23 cellular contexts compared by ENCODE assay signal in genomic region chr11:2674681-2675131, GRCh38. TPM values are rescaled to one million over a fixed set of nuclear protein-coding genes. Genes with fewer than 3 reads are reported as not detected.
DNase-seq lines count a peak whose midpoint lies in the region; ATAC-seq, FAIRE-seq and TF ChIP-seq lines count a peak whose summit lies in the region.
"Had no signal": no experiment of that assay in that cellular context is flagged by ENCODE, and none has a peak within 500 bp of the region (broad histone marks: within the 10 kb centered on the region; RNA-seq: fewer than 3 reads in every experiment).

No MANE protein-coding gene starts in this region.

- H3K9me3 ChIP-seq in kidney (ENCODE audit: control insufficient read depth in 1 of 2, low read length in 2 of 2) = no peaks in the 10 kb centered on the region
- H3K9me3 ChIP-seq: esophagus squamous epithelium, heart right ventricle, upper lobe of right lung had no signal

- H3K9me3 Mint-ChIP-seq in type B pancreatic cell = no peaks in the 10 kb centered on the region
- H3K9me3 Mint-ChIP-seq: CD4-positive, alpha-beta memory T cell had no signal

- peaks cover 0 to 11% of the 10 kb centered on the region in 2 donors for H3K4me1 ChIP-seq in kidney (ENCODE audit: control insufficient read depth in 1 of 2, insufficient read depth in 1 of 2, low read depth in 1 of 2, low read length in 2 of 2)

- peaks cover 27% of the 10 kb centered on the region for H3K36me3 Mint-ChIP-seq in type B pancreatic cell

- peak overlapping the region; percentile 77 for H3K27ac Mint-ChIP-seq in type B pancreatic cell
- H3K27ac Mint-ChIP-seq: activated CD8-positive, alpha-beta T cell treated with anti-CD3 and anti-CD28 coated beads, Interleukin-2, amount 10 ng/mL, durations not matched to agents 7 days and 5 days; CD4-positive, alpha-beta memory T cell had no signal

- no peak overlapping the region for H3K4me3 ChIP-seq in kidney (ENCODE audit: low read length in 2 of 2)
- H3K4me3 ChIP-seq: esophagus squamous epithelium, heart right ventricle, PC-9, upper lobe of right lung had no signal

- H3K36me3 ChIP-seq in kidney (ENCODE audit: control insufficient read depth in 1 of 2, insufficient read depth in 2 of 2, low read length in 2 of 2) = peaks cover 0 to 2% of the 10 kb centered on the region in 2 donors
- H3K36me3 ChIP-seq: esophagus squamous epithelium, heart right ventricle, upper lobe of right lung had no signal

- TF ChIP-seq CTCF in kidney (IDR thresholded peaks at IDR 0.05; ENCODE audit: borderline replicate concordance, extremely low read depth, insufficient read depth) (no peak), type B pancreatic cell (conservative IDR thresholded peaks at IDR 0.05) (no peak)

- no peaks in the 10 kb centered on the region for H3K27me3 Mint-ChIP-seq in type B pancreatic cell
- H3K27me3 Mint-ChIP-seq: CD4-positive, alpha-beta memory T cell; naive B cell had no signal

- FAIRE-seq in kidney (lab: Jason Lieb, UNC) = no peak

- intact Hi-C loops in cardiac septum (cut with DNase I) (no loop called here), Right ventricle myocardium superior (cut with DNase I) (no loop called here), kidney (cut with DNase I) (no loop called here), posterior cingulate gyrus (cut with DNase I) (no loop called here)

- H3K27ac ChIP-seq in kidney (ENCODE audit: low read depth in 2 of 2, low read length in 2 of 2) = no peak overlapping the region
- H3K27ac ChIP-seq: PC-9, upper lobe of right lung had no signal

- DNase-seq in cardiac septum (ENCODE audit: low spot score) (peak; percentile 38), Right ventricle myocardium superior (no peak), kidney (peak; percentile 61), posterior cingulate gyrus (peak in 7 of 10 donors; percentile 18 to 90 (median 51)), type B pancreatic cell (ENCODE audit: extremely low spot score, unreplicated experiment) (peak; percentile 43), NCI-H1092 (lab: John Stamatoyannopoulos, UW) (no peak), cortex of kidney (lab: John Stamatoyannopoulos, UW) (no peak)
- no peak for DNase-seq in activated CD4-positive, alpha-beta T cell treated with anti-CD3 and anti-CD28 coated beads for 1 hour
- DNase-seq: activated CD8-positive, alpha-beta T cell treated with anti-CD3 and anti-CD28 coated beads, Interleukin-2, amount 10 ng/mL, durations not matched to agents 7 days and 5 days; CD4-positive, alpha-beta memory T cell; EL; esophagus squamous epithelium; heart right ventricle; IMR-90; kidney glomerular epithelial cell; naive B cell; NCI-H2081; NCI-H774; PC-9; right cardiac atrium; stimulated activated CD4-positive, alpha-beta T cell treated with anti-CD3 and anti-CD28 coated beads, Interleukin-4, amount 100 ng/mL, for 1 hour; upper lobe of right lung had no signal

- no peak overlapping the region for H3K9ac ChIP-seq in kidney (ENCODE audit: low read length in 2 of 2)

- H3K4me1 Mint-ChIP-seq in type B pancreatic cell (ENCODE audit: unreplicated experiment) = peaks cover 46% of the 10 kb centered on the region

- H3K4me3 Mint-ChIP-seq in type B pancreatic cell = no peak overlapping the region
- H3K4me3 Mint-ChIP-seq: activated CD8-positive, alpha-beta T cell treated with anti-CD3 and anti-CD28 coated beads, Interleukin-2, amount 10 ng/mL, durations not matched to agents 7 days and 5 days; CD4-positive, alpha-beta memory T cell; naive B cell had no signal

- no peak for ATAC-seq in Right ventricle myocardium superior (ENCODE audit: poor library complexity)
- ATAC-seq: activated CD8-positive, alpha-beta T cell treated with anti-CD3 and anti-CD28 coated beads, Interleukin-2, amount 10 ng/mL, durations not matched to agents 7 days and 5 days; HCT116; upper lobe of right lung had no signal

RNA-seq across cellular contexts. Expression of gene KCNQ1OT1, which starts 25.1 kb away (rescaled TPM):
- total RNA-seq in cardiac septum (0.57 TPM), Right ventricle myocardium superior (0.35 TPM), kidney (4.4 TPM), type B pancreatic cell (ENCODE audit: low replicate concordance) (3.3 and 7.0 TPM in 2 replicates)
- 0.22 TPM for polyA plus RNA-seq in kidney (ENCODE audit: insufficient read depth, low read depth, low replicate concordance)

Comparison
In these comparisons a context has a peak if more than half of its experiments do, and no peak if none do; other contexts are left out.
1. DNase-seq: peak in cardiac septum (single experiment), kidney (single experiment), posterior cingulate gyrus (7 of 10) and type B pancreatic cell (single experiment); none in Right ventricle myocardium superior (single experiment), NCI-H1092 (single experiment), activated CD4-positive, alpha-beta T cell treated with anti-CD3 and anti-CD28 coated beads for 1 hour (single experiment) and cortex of kidney (single experiment).